In the genomic region with DNA sequence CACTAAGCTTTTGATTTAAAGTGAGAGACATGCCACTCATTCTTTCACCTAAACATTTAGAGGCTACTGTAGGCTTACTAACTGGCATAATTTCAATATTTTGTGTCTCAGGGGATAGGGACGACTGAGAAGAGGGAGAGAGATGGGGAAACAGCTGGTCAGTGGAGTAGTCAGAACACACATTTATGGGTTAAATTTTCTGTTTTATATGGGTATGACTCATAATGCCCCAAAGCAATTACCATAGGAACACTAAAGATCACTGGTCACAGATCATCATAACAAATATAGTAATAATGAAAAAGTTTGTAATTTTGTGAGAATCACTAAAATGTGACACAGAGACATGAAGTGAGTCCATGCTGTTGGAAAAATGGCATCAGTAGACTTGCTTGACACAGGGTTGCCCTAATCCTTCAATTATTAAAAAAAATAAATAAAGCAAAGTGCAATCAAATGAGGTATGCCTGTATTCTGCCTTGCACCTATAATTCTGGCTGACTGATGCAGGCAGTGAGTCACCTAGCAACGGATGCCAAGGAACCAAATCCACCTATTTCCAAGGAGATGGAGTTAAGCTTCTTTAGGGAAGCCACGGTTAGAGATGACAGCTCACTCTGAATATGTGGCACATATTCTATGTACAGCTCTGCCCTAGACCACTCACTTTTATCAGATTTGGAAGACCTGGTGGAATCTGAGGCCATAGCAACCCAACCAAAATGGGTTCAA, we compare ENCODE assay signal across 33 cellular contexts.
DNase-seq lines count a peak whose midpoint lies in the region; TF ChIP-seq lines count a peak whose summit lies in the region.
"Had no signal": no experiment of that assay in that cellular context is flagged by ENCODE, and none has a peak within 500 bp of the region (broad histone marks: within the 10 kb centered on the region; RNA-seq: fewer than 3 reads in every experiment).

No MANE protein-coding gene starts in this region.

- no peak for TF ChIP-seq CTCF in mesothelial cell of epicardium (IDR thresholded peaks at IDR 0.05; ENCODE audit: unreplicated experiment)
- no peak for TF ChIP-seq CTCF in Caco-2 (IDR thresholded peaks at IDR 0.05; ENCODE audit: insufficient read depth in 1 of 2, low read depth in 1 of 2, low read length in 1 of 2, severe bottlenecking in 1 of 2, unreplicated experiment in 1 of 2)

- DNase-seq in Daoy (ENCODE audit: low read depth) (peak; percentile 13), HT1080 (ENCODE audit: low read depth) (peak; percentile 63), RKO (ENCODE audit: low spot score) (peak; percentile 11), glomerular visceral epithelial cell (ENCODE audit: extremely low spot score) (peak; percentile 19), mesothelial cell of epicardium (ENCODE audit: low spot score in 2 of 2, unreplicated experiment in 2 of 2) (no peak), Caco-2 (no peak), NCI-H1694 (lab: John Stamatoyannopoulos, UW) (no peak)
- DNase-seq: ACHN; activated CD4-positive, alpha-beta T cell treated with anti-CD3 and anti-CD28 coated beads for 48 hours; activated CD8-positive, alpha-beta memory T cell treated with anti-CD3 and anti-CD28 coated beads for 24 hours; activated naive CD4-positive, alpha-beta T cell treated with anti-CD3 and anti-CD28 coated beads, Interleukin-2, amount 50 U/mL, for 16 hours; activated T-cell treated with anti-CD3 and anti-CD28 coated beads for 4 hours; amniotic stem cell; brain microvascular endothelial cell; DMS153; effector CD4-positive, alpha-beta T cell; GF-D8; glutamatergic neuron; KBM-7; left ventricle myocardium inferior; mesendoderm; NCI-H1417 treated with DMSO at 0.1 percent for 48 hours; NCI-H2081; NCI-H345; NCI-H774; pancreas; right cardiac atrium; stimulated activated CD4-positive, alpha-beta T cell treated with anti-CD3 and anti-CD28 coated beads, Interleukin-2, amount 100 ng/mL, for 48 hours; stimulated activated naive CD8-positive, alpha-beta T cell treated with anti-CD3 and anti-CD28 coated beads, Interleukin-15, amount 100 ng/mL, for 72 hours had no signal

- no peaks in the 10 kb centered on the region for H3K36me3 Mint-ChIP-seq in mesothelial cell of epicardium
- H3K36me3 Mint-ChIP-seq in Caco-2 (ENCODE audit: insufficient read depth, unreplicated experiment), result no peaks in the 10 kb centered on the region
- H3K36me3 Mint-ChIP-seq: neural progenitor cell had no signal

- H3K9me3 Mint-ChIP-seq in mesothelial cell of epicardium (peaks cover 44% of the 10 kb centered on the region), Caco-2 (ENCODE audit: unreplicated experiment) (peaks cover 8% of the 10 kb centered on the region)

- no peaks in the 10 kb centered on the region for H3K27me3 ChIP-seq in Caco-2 (replicated peaks; ENCODE audit: control insufficient read depth, insufficient read depth, low read length)
- H3K27me3 ChIP-seq: BLaER1, brain microvascular endothelial cell, neural progenitor cell, pancreas had no signal

- POLR2A ChIA-PET in Caco-2 (lab: Charles Lee), result no interaction called here

- 0 out of 2 replicates have a peak, but pooled peaks cover 4% of the 10 kb centered on the region for H3K9me3 ChIP-seq in Caco-2
- H3K9me3 ChIP-seq: pancreas had no signal

- H3K4me3 ChIP-seq in Caco-2 (ENCODE audit: low read depth, low read length), result no peak overlapping the region
- H3K4me3 ChIP-seq: BLaER1, left ventricle myocardium inferior, neural progenitor cell, pancreas, thoracic aorta had no signal

- no TSS peak for BruUV-seq in Caco-2 (replicated peaks; lab: Mats Ljungman, UMichigan)

- no peaks in the 10 kb centered on the region for H3K36me3 ChIP-seq in Caco-2 (ENCODE audit: control insufficient read depth, insufficient read depth, low read length)
- H3K36me3 ChIP-seq: BLaER1, brain microvascular endothelial cell, left ventricle myocardium inferior, neural progenitor cell, pancreas, thoracic aorta had no signal

- H3K27ac Mint-ChIP-seq in mesothelial cell of epicardium (no peak overlapping the region), Caco-2 (ENCODE audit: unreplicated experiment) (no peak overlapping the region)
- H3K27ac Mint-ChIP-seq: activated T-helper 2 cell treated with anti-CD3 and anti-CD28 coated beads, Interferon-gamma antibody, Interleukin-2, Interleukin-4, amounts not matched to agents 10 μg/mL and 5 μg/mL and 100 μg/mL, durations not matched to agents 14 hours and 24 hours and 36 hours; neural progenitor cell; stimulated activated naive CD8-positive, alpha-beta T cell treated with anti-CD3 and anti-CD28 coated beads, Interleukin-15, amount 100 ng/mL, for 72 hours had no signal

- H3K27me3 Mint-ChIP-seq in mesothelial cell of epicardium (ENCODE audit: low read depth) (peaks cover 6% of the 10 kb centered on the region), Caco-2 (ENCODE audit: insufficient read depth, unreplicated experiment) (no peaks in the 10 kb centered on the region)
- H3K27me3 Mint-ChIP-seq: stimulated activated naive CD8-positive, alpha-beta T cell treated with anti-CD3 and anti-CD28 coated beads, Interleukin-15, amount 100 ng/mL, for 72 hours had no signal

- H3K4me1 ChIP-seq in Caco-2, result no peaks in the 10 kb centered on the region
- H3K4me1 ChIP-seq: BLaER1, left ventricle myocardium inferior, neural progenitor cell, pancreas had no signal

- CTCF ChIA-PET in Caco-2 (lab: Charles Lee), result no interaction called here

- H3K4me1 Mint-ChIP-seq in mesothelial cell of epicardium (peaks cover 1% of the 10 kb centered on the region), Caco-2 (ENCODE audit: low read depth, unreplicated experiment) (no peaks in the 10 kb centered on the region)
- H3K4me1 Mint-ChIP-seq: neural progenitor cell; stimulated activated naive CD8-positive, alpha-beta T cell treated with anti-CD3 and anti-CD28 coated beads, Interleukin-15, amount 100 ng/mL, for 72 hours had no signal

- H3K4me3 Mint-ChIP-seq in mesothelial cell of epicardium, result no peak overlapping the region
- H3K4me3 Mint-ChIP-seq in Caco-2 (ENCODE audit: unreplicated experiment), result no peak overlapping the region
- H3K4me3 Mint-ChIP-seq: neural progenitor cell; stimulated activated naive CD8-positive, alpha-beta T cell treated with anti-CD3 and anti-CD28 coated beads, Interleukin-15, amount 100 ng/mL, for 72 hours had no signal

- intact Hi-C loops in Caco-2 (cut with micrococcal nuclease; ENCODE audit: unreplicated experiment), result no loop called here

Comparison
In these comparisons a context has a peak if more than half of its experiments do, and no peak if none do; other contexts are left out.
1. DNase-seq: peak in Daoy (single experiment), HT1080 (single experiment), RKO (single experiment) and glomerular visceral epithelial cell (single experiment); none in mesothelial cell of epicardium (0 of 2), Caco-2 (0 of 2) and NCI-H1694 (single experiment).